ENCODE assay signal across 23 cellular contexts in the genomic region with DNA sequence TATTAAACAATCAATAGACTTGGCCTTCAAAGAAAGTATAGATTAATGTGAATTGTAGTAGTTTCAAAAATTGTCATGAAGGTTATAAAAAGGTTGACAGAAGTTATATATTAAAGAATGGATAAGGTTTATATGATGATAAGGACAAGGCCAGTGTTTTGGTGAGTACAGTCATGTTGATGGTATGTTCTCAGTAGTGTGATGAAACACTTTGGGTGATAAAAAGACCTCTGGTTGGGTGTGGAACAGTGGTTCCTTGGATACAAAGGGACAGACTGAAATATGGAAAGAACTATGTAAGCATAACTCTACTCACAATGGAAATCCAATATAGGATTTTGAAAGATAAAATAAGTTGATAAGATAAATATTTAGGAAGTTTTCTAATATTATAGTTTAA.
"Had no signal": no experiment of that assay in that cellular context is flagged by ENCODE, and none has a peak within 500 bp of the region (broad histone marks: within the 10 kb centered on the region; RNA-seq: fewer than 3 reads in every experiment).

No MANE protein-coding gene starts in this region.

- H3K36me3 ChIP-seq: brain microvascular endothelial cell, esophagus squamous epithelium, heart right ventricle, lower lobe of right lung, tibial nerve had no signal

- H3K4me1 ChIP-seq: esophagus squamous epithelium, heart right ventricle, lower lobe of right lung, tibial nerve had no signal

- H3K27ac ChIP-seq: brain microvascular endothelial cell, esophagus squamous epithelium, heart right ventricle, lower lobe of right lung, tibial nerve had no signal

- H3K27me3 ChIP-seq: brain microvascular endothelial cell, esophagus squamous epithelium, heart right ventricle, tibial nerve had no signal

- H3K9me3 ChIP-seq: esophagus squamous epithelium, heart right ventricle, lower lobe of right lung, tibial nerve had no signal

- ATAC-seq: activated naive CD8-positive, alpha-beta T cell treated with anti-CD3 and anti-CD28 coated beads, Interleukin-2, amount 50 U/mL, for 24 hours; heart right ventricle; left colon; lower lobe of right lung; stimulated activated naive CD8-positive, alpha-beta T cell treated with anti-CD3 and anti-CD28 coated beads, Interleukin-15, Interleukin-2, amounts not matched to agents 100 U/mL and 50 U/mL, for 24 hours had no signal

- H3K4me3 ChIP-seq: esophagus squamous epithelium, heart right ventricle, lower lobe of right lung, tibial nerve had no signal

- DNase-seq: activated CD4-positive, CD25-positive, alpha-beta regulatory T cell treated with anti-CD3 and anti-CD28 coated beads, Interleukin-2, amount 50 U/mL, for 72 hours; activated CD8-positive, alpha-beta memory T cell treated with anti-CD3 and anti-CD28 coated beads for 24 hours; activated CD8-positive, alpha-beta memory T cell treated with anti-CD3 and anti-CD28 coated beads, Interleukin-2, amount 50 U/mL, for 48 hours; activated effector memory CD4-positive, alpha-beta T cell treated with Interleukin-2 at 50 U/mL for 16 hours; activated naive CD4-positive, alpha-beta T cell treated with anti-CD3 and anti-CD28 coated beads, Interleukin-2, amount 10 ng/mL, durations not matched to agents 7 days and 5 days; activated naive CD8-positive, alpha-beta T cell treated with anti-CD3 and anti-CD28 coated beads, Interleukin-2, amount 50 U/mL, for 24 hours; activated T-cell treated with anti-CD3 and anti-CD28 coated beads, Interleukin-2, amount 50 U/mL, for 48 hours; anterior cingulate cortex; brain microvascular endothelial cell; cerebellar nuclear complex; effector CD4-positive, alpha-beta T cell; esophagus squamous epithelium; heart right ventricle; immature natural killer cell; left colon; lower lobe of right lung; midbrain; nephron progenitor cell; occipital lobe; stimulated activated CD4-positive, alpha-beta T cell treated with anti-CD3 and anti-CD28 coated beads, Interleukin-2, amount 100 ng/mL, for 24 hours; stimulated activated naive CD8-positive, alpha-beta T cell treated with anti-CD3 and anti-CD28 coated beads, Interleukin-15, Interleukin-2, amounts not matched to agents 100 U/mL and 50 U/mL, for 24 hours; substantia nigra had no signal
